16 cellular contexts compared by ENCODE assay signal in the genomic region with DNA sequence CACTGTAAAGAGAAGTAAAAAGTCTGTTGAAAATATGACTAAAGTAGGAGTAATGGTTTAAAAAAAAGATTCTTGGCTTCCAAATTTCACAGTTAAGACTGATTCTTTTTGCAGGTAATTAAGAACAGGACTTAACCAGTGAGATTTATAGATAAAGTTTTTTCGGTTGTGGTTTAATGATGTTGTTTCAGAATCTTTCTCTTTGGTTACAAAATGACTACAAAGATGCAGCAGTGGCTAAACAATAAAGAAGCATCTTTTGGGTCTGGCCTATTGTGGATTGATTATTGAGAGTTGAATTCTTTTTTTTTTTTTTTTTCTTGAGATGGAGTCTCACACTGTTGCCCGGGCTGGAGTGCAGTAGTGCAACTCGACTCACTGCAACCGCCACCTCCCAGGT.
DNase-seq lines count a peak whose midpoint lies in the region; ATAC-seq and TF ChIP-seq lines count a peak whose summit lies in the region.
"Had no signal": no experiment of that assay in that cellular context is flagged by ENCODE, and none has a peak within 500 bp of the region (broad histone marks: within the 10 kb centered on the region; RNA-seq: fewer than 3 reads in every experiment).

No MANE protein-coding gene starts in this region.

- peak overlapping the region; percentile 14 for H3K4me3 Mint-ChIP-seq in natural killer cell treated with Interleukin-12 subunit alpha and Interleukin-12 subunit beta and Interleukin-15 and Interleukin-18, amount 100 ng/mL, for 72 hours
- no peak overlapping the region for H3K4me3 Mint-ChIP-seq in natural killer cell
- no peak overlapping the region for H3K4me3 Mint-ChIP-seq in activated T-helper 17 cell treated with anti-CD3 and anti-CD28 coated beads, Interleukin-2, amount 50 U/mL, for 72 hours
- no peak overlapping the region for H3K4me3 Mint-ChIP-seq in stimulated activated effector memory CD8-positive, alpha-beta T cell treated with anti-CD3 and anti-CD28 coated beads, Interleukin-12 subunit alpha, Interleukin-12 subunit beta, amount 100 ng/mL, for 72 hours
- H3K4me3 Mint-ChIP-seq: CD14-positive monocyte, GM23338, IgD-negative memory B cell had no signal

- TF ChIP-seq CTCF in natural killer cell (IDR thresholded peaks at IDR 0.05) = no peak

- no peaks in the 10 kb centered on the region for H3K27me3 Mint-ChIP-seq in natural killer cell treated with Interleukin-12 subunit alpha and Interleukin-12 subunit beta and Interleukin-15 and Interleukin-18, amount 100 ng/mL, for 72 hours
- H3K27me3 Mint-ChIP-seq in natural killer cell (ENCODE audit: low read depth in 2 of 2) = no peaks in the 10 kb centered on the region
- H3K27me3 Mint-ChIP-seq in activated T-helper 17 cell treated with anti-CD3 and anti-CD28 coated beads, Interleukin-2, amount 50 U/mL, for 72 hours = no peaks in the 10 kb centered on the region
- H3K27me3 Mint-ChIP-seq: IgD-negative memory B cell had no signal

- DNase-seq in activated CD4-positive, CD25-positive, alpha-beta regulatory T cell treated with anti-CD3 and anti-CD28 coated beads, Interleukin-2, amount 50 U/mL, for 72 hours = no peak
- DNase-seq in natural killer cell treated with Interleukin-12 subunit alpha and Interleukin-12 subunit beta and Interleukin-15 and Interleukin-18, amount 100 ng/mL, for 72 hours (ENCODE audit: low spot score) = no peak
- no peak for DNase-seq in natural killer cell
- no peak for DNase-seq in stimulated activated effector memory CD8-positive, alpha-beta T cell treated with anti-CD3 and anti-CD28 coated beads, Interleukin-12 subunit alpha, Interleukin-12 subunit beta, amount 100 ng/mL, for 72 hours (ENCODE audit: low spot score in 2 of 2)
- DNase-seq: DMS79 treated with DMSO at 0.1 percent for 48 hours, GF-D8, HCEC 1CT had no signal

- no peak overlapping the region for H3K27ac Mint-ChIP-seq in natural killer cell treated with Interleukin-12 subunit alpha and Interleukin-12 subunit beta and Interleukin-15 and Interleukin-18, amount 100 ng/mL, for 72 hours
- peak overlapping the region in 1 of 2 donors; percentile 61 for H3K27ac Mint-ChIP-seq in natural killer cell
- H3K27ac Mint-ChIP-seq in activated T-helper 17 cell treated with anti-CD3 and anti-CD28 coated beads, Interleukin-2, amount 50 U/mL, for 72 hours = no peak overlapping the region
- H3K27ac Mint-ChIP-seq in stimulated activated effector memory CD8-positive, alpha-beta T cell treated with anti-CD3 and anti-CD28 coated beads, Interleukin-12 subunit alpha, Interleukin-12 subunit beta, amount 100 ng/mL, for 72 hours = no peak overlapping the region
- H3K27ac Mint-ChIP-seq: CD14-positive monocyte, GM23338, IgD-negative memory B cell had no signal

- no peaks in the 10 kb centered on the region for H3K36me3 Mint-ChIP-seq in natural killer cell treated with Interleukin-12 subunit alpha and Interleukin-12 subunit beta and Interleukin-15 and Interleukin-18, amount 100 ng/mL, for 72 hours
- H3K36me3 Mint-ChIP-seq in natural killer cell = no peaks in the 10 kb centered on the region
- H3K36me3 Mint-ChIP-seq in activated T-helper 17 cell treated with anti-CD3 and anti-CD28 coated beads, Interleukin-2, amount 50 U/mL, for 72 hours (ENCODE audit: low read depth) = no peaks in the 10 kb centered on the region
- H3K36me3 Mint-ChIP-seq in stimulated activated effector memory CD8-positive, alpha-beta T cell treated with anti-CD3 and anti-CD28 coated beads, Interleukin-12 subunit alpha, Interleukin-12 subunit beta, amount 100 ng/mL, for 72 hours = no peaks in the 10 kb centered on the region

- peak; percentile 51 to 70 for ATAC-seq in activated CD4-positive, CD25-positive, alpha-beta regulatory T cell treated with anti-CD3 and anti-CD28 coated beads, Interleukin-2, amount 50 U/mL, for 24 hours
- no peak for ATAC-seq in natural killer cell treated with Interleukin-12 subunit alpha and Interleukin-12 subunit beta and Interleukin-15 and Interleukin-18, amount 100 ng/mL, for 72 hours
- no peak for ATAC-seq in natural killer cell
- ATAC-seq in activated T-helper 17 cell treated with anti-CD3 and anti-CD28 coated beads, Interleukin-2, amount 50 U/mL, for 72 hours (replicated peaks) = peak; percentile 63
- peak; percentile 78 for ATAC-seq in stimulated activated effector memory CD8-positive, alpha-beta T cell treated with anti-CD3 and anti-CD28 coated beads, Interleukin-12 subunit alpha, Interleukin-12 subunit beta, amount 100 ng/mL, for 72 hours
- no peak for ATAC-seq in HG03280 (IDR thresholded peaks at IDR 0.05; ENCODE audit: unreplicated experiment)
- no peak for ATAC-seq in HG02938 (IDR thresholded peaks at IDR 0.05; ENCODE audit: unreplicated experiment)
- ATAC-seq: A549, GM23338, HepG2 had no signal

- H3K4me1 Mint-ChIP-seq in natural killer cell treated with Interleukin-12 subunit alpha and Interleukin-12 subunit beta and Interleukin-15 and Interleukin-18, amount 100 ng/mL, for 72 hours (ENCODE audit: low read depth in 2 of 2) = peaks cover 5 to 6% of the 10 kb centered on the region in 2 donors
- H3K4me1 Mint-ChIP-seq in natural killer cell = peaks cover 25 to 35% of the 10 kb centered on the region in 2 donors
- H3K4me1 Mint-ChIP-seq in activated T-helper 17 cell treated with anti-CD3 and anti-CD28 coated beads, Interleukin-2, amount 50 U/mL, for 72 hours = peaks cover 15% of the 10 kb centered on the region
- peaks cover 26% of the 10 kb centered on the region for H3K4me1 Mint-ChIP-seq in stimulated activated effector memory CD8-positive, alpha-beta T cell treated with anti-CD3 and anti-CD28 coated beads, Interleukin-12 subunit alpha, Interleukin-12 subunit beta, amount 100 ng/mL, for 72 hours

- intact Hi-C loops in natural killer cell (cut with micrococcal nuclease) = no loop called here

- no peaks in the 10 kb centered on the region for H3K9me3 Mint-ChIP-seq in natural killer cell treated with Interleukin-12 subunit alpha and Interleukin-12 subunit beta and Interleukin-15 and Interleukin-18, amount 100 ng/mL, for 72 hours
- no peaks in the 10 kb centered on the region for H3K9me3 Mint-ChIP-seq in natural killer cell
- peaks cover 17% of the 10 kb centered on the region for H3K9me3 Mint-ChIP-seq in activated T-helper 17 cell treated with anti-CD3 and anti-CD28 coated beads, Interleukin-2, amount 50 U/mL, for 72 hours
- peaks cover 4% of the 10 kb centered on the region for H3K9me3 Mint-ChIP-seq in stimulated activated effector memory CD8-positive, alpha-beta T cell treated with anti-CD3 and anti-CD28 coated beads, Interleukin-12 subunit alpha, Interleukin-12 subunit beta, amount 100 ng/mL, for 72 hours
- H3K9me3 Mint-ChIP-seq: IgD-negative memory B cell had no signal

Comparison
In these comparisons a context has a peak if more than half of its experiments do, and no peak if none do; other contexts are left out.
1. ATAC-seq: peak in activated CD4-positive, CD25-positive, alpha-beta regulatory T cell treated with anti-CD3 and anti-CD28 coated beads, Interleukin-2, amount 50 U/mL, for 24 hours (2 of 2), activated T-helper 17 cell treated with anti-CD3 and anti-CD28 coated beads, Interleukin-2, amount 50 U/mL, for 72 hours (single experiment) and stimulated activated effector memory CD8-positive, alpha-beta T cell treated with anti-CD3 and anti-CD28 coated beads, Interleukin-12 subunit alpha, Interleukin-12 subunit beta, amount 100 ng/mL, for 72 hours (single experiment); none in natural killer cell treated with Interleukin-12 subunit alpha and Interleukin-12 subunit beta and Interleukin-15 and Interleukin-18, amount 100 ng/mL, for 72 hours (0 of 2), natural killer cell (0 of 3), HG03280 (single experiment) and HG02938 (single experiment).